8 cellular contexts compared by ENCODE assay signal in genomic region chr1:221958161-221958562, GRCh38.
DNase-seq lines count a peak whose midpoint lies in the region; ATAC-seq, FAIRE-seq and TF ChIP-seq lines count a peak whose summit lies in the region.
"Not testable (repeated sequence)": the region's sequence is repeated elsewhere in the genome, so short reads cannot be mapped to it uniquely, and the experiment has no call there.

No MANE protein-coding gene starts in this region.

- DNase-seq in Daoy (ENCODE audit: low read depth) (peak; percentile 22), HFFc6 (peak; percentile 69), NAMALWA (ENCODE audit: low spot score) (peak; percentile 14), RWPE1 (ENCODE audit: low spot score) (peak; percentile 48), fibroblast of peridontal ligament (ENCODE audit: extremely low read depth) (peak; percentile 40), mesenchymal stem cell (peak; percentile 78), urothelium cell line (ENCODE audit: low spot score) (peak; percentile 16)
- not testable (repeated sequence) for DNase-seq in GM12878 (ENCODE audit: low read depth, low spot score)

- RAD21 ChIA-PET in GM12878 (lab: Charles Lee; ENCODE audit: unreplicated experiment) = interaction anchor here (1.2 kb wide), 1 partner anchor 34 kb away, joined by 3 read pairs; no protein-coding TSS in a partner anchor

- H3K14ac ChIP-seq in mesenchymal stem cell (ENCODE audit: low read length in 2 of 2) = not testable (repeated sequence)

- TF ChIP-seq CTCF in HFFc6 (IDR thresholded peaks at IDR 0.05); RWPE1 (conservative IDR thresholded peaks at IDR 0.05; ENCODE audit: low read depth); GM12878 (IDR thresholded peaks at IDR 0.05 in 2 of 3, conservative IDR thresholded peaks at IDR 0.05 in 1 of 3; ENCODE audit: control insufficient read depth in 2 of 3, extremely low read depth in 1 of 3, insufficient read depth in 1 of 3, low read depth in 3 of 3, low read length in 3 of 3): not testable (repeated sequence)

- CTCF ChIA-PET in RWPE1 (lab: Yijun Ruan, JAX) = interaction anchor here (0.6 kb wide), 1 partner anchor 52 kb away, joined by 3 read pairs; no protein-coding TSS in a partner anchor
- CTCF ChIA-PET in GM12878 (lab: Yijun Ruan, JAX) = not testable (repeated sequence)

- not testable (repeated sequence) for H3K4me3 ChIP-seq in GM12878; mesenchymal stem cell (ENCODE audit: insufficient read depth in 1 of 2, low read depth in 1 of 2, low read length in 2 of 2)

- not testable (repeated sequence) for TF ChIP-seq POLR2A in GM12878 (IDR thresholded peaks at IDR 0.05; ENCODE audit: low read depth, low read length)

- TF ChIP-seq RAD21 in GM12878 (IDR thresholded peaks at IDR 0.05; ENCODE audit: insufficient read depth, low read depth, low read length) = not testable (repeated sequence)

- H2BK120ac ChIP-seq in mesenchymal stem cell (ENCODE audit: low read depth, low read length) = not testable (repeated sequence)

- not testable (repeated sequence) for H2BK15ac ChIP-seq in mesenchymal stem cell (ENCODE audit: low read depth, poor library complexity, severe bottlenecking)

- not testable (repeated sequence) for ATAC-seq in GM12878

- H3K4me1 ChIP-seq in GM12878 (ENCODE audit: control insufficient read depth, insufficient read depth, low read length); mesenchymal stem cell (ENCODE audit: control insufficient read depth, insufficient read depth, low read depth, low read length): not testable (repeated sequence)

- H2AFZ ChIP-seq in GM12878 (ENCODE audit: control insufficient read depth, low read depth, low read length); mesenchymal stem cell (ENCODE audit: low read depth, low read length): not testable (repeated sequence)

- H3K9ac ChIP-seq in GM12878 (ENCODE audit: control insufficient read depth, insufficient read depth, low read length); mesenchymal stem cell (ENCODE audit: low read length): not testable (repeated sequence)

- H3K23ac ChIP-seq in mesenchymal stem cell (ENCODE audit: low read length in 2 of 2) = not testable (repeated sequence)

- H3K27me3 Mint-ChIP-seq in HFFc6 (ENCODE audit: insufficient read depth) = not testable (repeated sequence)

- H3K79me2 ChIP-seq in GM12878 (ENCODE audit: control insufficient read depth, insufficient read depth, low read length) = not testable (repeated sequence)

- not testable (repeated sequence) for H3K27ac ChIP-seq in RWPE1; GM12878 (ENCODE audit: control insufficient read depth, insufficient read depth); mesenchymal stem cell (ENCODE audit: low read length, poor library complexity, severe bottlenecking)

- H3K4me1 Mint-ChIP-seq in HFFc6 (ENCODE audit: low read depth) = peaks cover 62% of the 10 kb centered on the region

- not testable (repeated sequence) for H2AK5ac ChIP-seq in mesenchymal stem cell (ENCODE audit: low read length, severe bottlenecking)

- H3K4me2 ChIP-seq in GM12878 (ENCODE audit: control insufficient read depth, insufficient read depth); mesenchymal stem cell (ENCODE audit: low read length, poor library complexity, severe bottlenecking): not testable (repeated sequence)

- not testable (repeated sequence) for H4K20me1 ChIP-seq in GM12878 (ENCODE audit: control insufficient read depth, insufficient read depth)

- SMC1A ChIA-PET in GM12878 (lab: Charles Lee; ENCODE audit: uncharacterized antibody, unreplicated experiment) = interaction anchor here (0.9 kb wide), 1 partner anchor 139 kb away, joined by 3 read pairs; no protein-coding TSS in a partner anchor

- in situ Hi-C loops in GM12878 (cut with MboI) = not testable (repeated sequence)

- TF ChIP-seq EP300 in GM12878 (IDR thresholded peaks at IDR 0.05; ENCODE audit: borderline replicate concordance in 1 of 2, control insufficient read depth in 1 of 2, low read depth in 2 of 2, low read length in 2 of 2) = not testable (repeated sequence)

- H2BK12ac ChIP-seq in mesenchymal stem cell (ENCODE audit: low read length in 2 of 2) = peak overlapping the region in 1 of 2 experiments; percentile 66

- not testable (repeated sequence) for FAIRE-seq in GM12878 (lab: Jason Lieb, UNC); urothelium cell line (lab: Jason Lieb, UNC)

- H3K27ac Mint-ChIP-seq in HFFc6 = peak overlapping the region; percentile 67

- H3K9me3 ChIP-seq in GM12878 (replicated peaks; ENCODE audit: control insufficient read depth, insufficient read depth, low read length); mesenchymal stem cell (ENCODE audit: control insufficient read depth, low read length): not testable (repeated sequence)

- not testable (repeated sequence) for H3K18ac ChIP-seq in mesenchymal stem cell (ENCODE audit: low read depth in 1 of 2, low read length in 2 of 2)

- H3K9me3 Mint-ChIP-seq in HFFc6 = peaks cover 23% of the 10 kb centered on the region

- WGBS in GM12878 (ENCODE audit: insufficient coverage, insufficient replicate concordance, low lambda C conversion rate, missing lambda C conversion rate) = 65% methylated on average over 2 of the region's 2 CpGs
- WGBS in mesenchymal stem cell = 2% methylated on average over 2 of the region's 2 CpGs

- H3K36me3 Mint-ChIP-seq in HFFc6 (ENCODE audit: low read depth) = peaks cover 40% of the 10 kb centered on the region

- POLR2A ChIA-PET in RWPE1 (lab: Yijun Ruan, JAX; ENCODE audit: low non-redundant PET); GM12878 (lab: Charles Lee): not testable (repeated sequence)

- H3K4me3 Mint-ChIP-seq in HFFc6 = not testable (repeated sequence)

- not testable (repeated sequence) for BruUV-seq in GM12878 (replicated peaks; lab: Mats Ljungman, UMichigan)

- intact Hi-C loops in GM12878 (cut with micrococcal nuclease; ENCODE audit: unreplicated experiment) = not testable (repeated sequence)

- H3K4ac ChIP-seq in mesenchymal stem cell (ENCODE audit: low read depth in 1 of 2, low read length in 2 of 2) = not testable (repeated sequence)

- H2BK5ac ChIP-seq in mesenchymal stem cell (ENCODE audit: low read depth, low read length, poor library complexity, severe bottlenecking) = not testable (repeated sequence)

- H3K79me1 ChIP-seq in mesenchymal stem cell (replicated peaks; ENCODE audit: low read length, poor library complexity, severe bottlenecking) = not testable (repeated sequence)

- H4K8ac ChIP-seq in mesenchymal stem cell (ENCODE audit: low read length) = not testable (repeated sequence)

- not testable (repeated sequence) for H4K91ac ChIP-seq in mesenchymal stem cell (ENCODE audit: low read length)

- not testable (repeated sequence) for H3K27me3 ChIP-seq in GM12878 (replicated peaks in 1 of 2; ENCODE audit: control insufficient read depth in 2 of 2, insufficient read depth in 2 of 2, low read length in 1 of 2); mesenchymal stem cell (ENCODE audit: control insufficient read depth in 1 of 2, insufficient read depth in 1 of 2, low read length in 2 of 2)

- H3K36me3 ChIP-seq in GM12878 (ENCODE audit: control insufficient read depth in 2 of 2, insufficient read depth in 2 of 2, low read length in 1 of 2); mesenchymal stem cell (ENCODE audit: control insufficient read depth in 1 of 2, insufficient read depth in 2 of 2, low read depth in 1 of 2, low read length in 2 of 2): not testable (repeated sequence)

TF ChIP-seq in GM12878, 131 proteins besides CTCF, POLR2A, EP300 and RAD21:
- peak; percentile 31 to 33; a peak in 1 of 4 replicates for TF ChIP-seq IKZF2 (IDR thresholded peaks at IDR 0.05)
- 0 out of 2 replicates have a peak, but pooled peaks have one; percentile 17 for TF ChIP-seq NBN (IDR thresholded peaks at IDR 0.05)
TF ChIP-seq in GM12878: peak in this region for 2; not testable (repeated sequence) for 129.
